Comparison of ENCODE assay signal across 8 cellular contexts in the genomic region with DNA sequence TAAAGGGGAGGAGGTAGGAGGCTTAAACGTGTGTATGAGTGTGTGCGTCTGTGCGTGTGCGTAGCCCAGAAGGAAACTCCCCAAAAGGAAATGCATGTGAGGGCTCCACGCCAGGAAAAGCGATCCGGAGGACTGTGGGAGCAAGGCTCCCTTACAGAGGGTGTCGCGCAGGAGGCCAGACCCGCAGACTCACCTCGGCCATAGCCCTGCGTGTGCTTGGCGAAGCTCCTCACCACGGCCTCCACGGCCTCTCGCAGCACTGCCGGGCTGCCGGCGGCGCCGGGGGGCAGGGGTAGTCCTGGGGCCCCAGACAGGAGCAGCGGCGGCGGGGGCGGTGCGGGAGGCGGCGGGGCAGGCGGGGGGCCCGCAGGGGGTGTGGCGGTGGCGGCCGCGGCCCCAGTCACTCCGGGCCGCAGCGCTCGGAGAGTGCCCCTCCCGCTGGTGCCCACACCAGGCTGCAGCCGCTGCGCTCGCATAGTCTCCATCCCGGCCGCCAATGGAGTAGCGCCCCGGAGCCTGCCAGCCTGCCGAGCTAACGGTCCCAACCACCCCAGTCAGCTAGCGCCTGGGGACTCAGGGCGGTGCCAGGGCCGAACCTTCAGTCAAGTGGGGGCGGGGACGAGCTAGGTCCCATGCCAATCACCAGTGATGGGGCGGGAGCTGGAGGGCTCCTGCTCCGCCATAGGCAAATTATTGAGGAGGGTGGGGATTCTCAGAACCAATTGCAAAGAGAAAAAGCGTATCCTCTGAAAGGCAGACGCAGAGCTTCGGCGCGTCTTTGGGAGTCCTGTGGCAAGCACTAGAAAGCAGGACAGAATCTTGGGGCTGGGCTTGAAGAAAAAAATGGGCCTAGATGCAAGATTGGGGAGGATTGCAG. TPM values are rescaled to one million over a fixed set of nuclear protein-coding genes. Genes with fewer than 3 reads are reported as not detected.
DNase-seq lines count a peak whose midpoint lies in the region; ATAC-seq and TF ChIP-seq lines count a peak whose summit lies in the region.

TSS of gene LIX1L (minus strand) at position 575 of the 877 bp plus-strand sequence. CDS start at position 485, 90 bp downstream.

- peak within 1 kb of the TSS; percentile 96 for H3K4me3 Mint-ChIP-seq in activated naive CD8-positive, alpha-beta T cell
- H3K4me3 Mint-ChIP-seq in glutamatergic neuron (ENCODE audit: unreplicated experiment) = peak within 1 kb of the TSS; percentile 98

- DNase-seq in GM10248 (ENCODE audit: extremely low spot score) = peak; percentile 95
- DNase-seq in NCI-H1105 (lab: John Stamatoyannopoulos, UW) = peak; percentile 96
- DNase-seq in SKM-1 treated with dmso at 0.1 percent for 144 hours (lab: John Stamatoyannopoulos, UW; ENCODE audit: unreplicated experiment) = peak; percentile 98
- DNase-seq in glutamatergic neuron = peak; percentile 93
- peak; percentile 98 for DNase-seq in osteoblast (ENCODE audit: insufficient read length, low spot score, missing footprints)
- DNase-seq in thoracic aorta (ENCODE audit: low spot score) = peak; percentile 91

- H3K4me1 Mint-ChIP-seq in activated naive CD8-positive, alpha-beta T cell (ENCODE audit: low read depth) = peaks cover 76% of the 10 kb centered on the region
- peaks cover 15% of the 10 kb centered on the region for H3K4me1 Mint-ChIP-seq in glutamatergic neuron (ENCODE audit: low read depth, unreplicated experiment)

- H3K4me2 ChIP-seq in osteoblast (ENCODE audit: insufficient read depth, low read length) = peak within 1 kb of the TSS; percentile 90

- CTCF ChIA-PET in GM10248 (lab: Yijun Ruan, JAX) = interaction anchor here (1.0 to 4.1 kb wide), 13 partner anchors 8 to 115 kb away, joined by 3 to 32 read pairs (median 6); partner anchors contain the start of genes NUDT17 and RBM8A

- no peaks in the 10 kb centered on the region for H3K36me3 Mint-ChIP-seq in activated naive CD8-positive, alpha-beta T cell
- no peaks in the 10 kb centered on the region for H3K36me3 Mint-ChIP-seq in glutamatergic neuron (ENCODE audit: unreplicated experiment)

- H3K27ac Mint-ChIP-seq in activated naive CD8-positive, alpha-beta T cell = peak within 1 kb of the TSS; percentile 98
- peak within 1 kb of the TSS; percentile 56 for H3K27ac Mint-ChIP-seq in glutamatergic neuron (ENCODE audit: unreplicated experiment)

- peak within 1 kb of the TSS; percentile 83 for H2AFZ ChIP-seq in osteoblast (ENCODE audit: low read length)

- H3K27ac ChIP-seq in osteoblast (ENCODE audit: low read depth, low read length) = peak within 1 kb of the TSS; percentile 88
- peak within 1 kb of the TSS; percentile 82 to 93 for H3K27ac ChIP-seq in thoracic aorta

- no peaks in the 10 kb centered on the region for H3K9me3 Mint-ChIP-seq in activated naive CD8-positive, alpha-beta T cell (ENCODE audit: low read depth)
- H3K9me3 Mint-ChIP-seq in glutamatergic neuron (ENCODE audit: unreplicated experiment) = peaks cover 12% of the 10 kb centered on the region

- TF ChIP-seq CTCF in GM10248 (IDR thresholded peaks at IDR 0.05; ENCODE audit: control extremely low read depth, extremely low read depth, low read depth, missing control alignments) (no peak), glutamatergic neuron (IDR thresholded peaks at IDR 0.05; ENCODE audit: partially characterized antibody, unreplicated experiment) (no peak), osteoblast (IDR thresholded peaks at IDR 0.05; ENCODE audit: extremely low read depth, low read depth, low read length) (no peak), thoracic aorta (IDR thresholded peaks at IDR 0.05) (no peak)

- peak; percentile 85 for ATAC-seq in HG02623 (IDR thresholded peaks at IDR 0.05; ENCODE audit: unreplicated experiment)
- ATAC-seq in thoracic aorta (ENCODE audit: insufficient number of reproducible peaks, low FRiP score, low read depth) = peak; percentile 65

- H3K36me3 ChIP-seq in osteoblast (ENCODE audit: insufficient read depth, low read length) (no peaks in the 10 kb centered on the region), thoracic aorta (no peaks in the 10 kb centered on the region)

- no peaks in the 10 kb centered on the region for H3K27me3 Mint-ChIP-seq in activated naive CD8-positive, alpha-beta T cell
- peaks cover 14% of the 10 kb centered on the region for H3K27me3 Mint-ChIP-seq in glutamatergic neuron (ENCODE audit: unreplicated experiment)

- no peaks in the 10 kb centered on the region for H3K9me3 ChIP-seq in osteoblast (ENCODE audit: low read depth, low read length)
- no peaks in the 10 kb centered on the region for H3K9me3 ChIP-seq in thoracic aorta

- peak within 1 kb of the TSS; percentile 80 for H3K4me3 ChIP-seq in osteoblast (ENCODE audit: insufficient read depth, low read length)
- peak within 1 kb of the TSS; percentile 85 for H3K4me3 ChIP-seq in thoracic aorta

- H3K4me1 ChIP-seq in osteoblast (ENCODE audit: insufficient read depth, low read length) = peaks cover 51% of the 10 kb centered on the region
- peaks cover 29 to 53% of the 10 kb centered on the region in 2 donors for H3K4me1 ChIP-seq in thoracic aorta (ENCODE audit: control insufficient read depth in 1 of 2, low read depth in 2 of 2)

- H3K27me3 ChIP-seq in osteoblast (ENCODE audit: insufficient read depth, low read length) (no peaks in the 10 kb centered on the region), thoracic aorta (replicated peaks; ENCODE audit: insufficient read depth) (no peaks in the 10 kb centered on the region)

- H4K20me1 ChIP-seq in osteoblast (ENCODE audit: insufficient read depth, low read length) = peaks cover 6% of the 10 kb centered on the region

- peaks cover 54% of the 10 kb centered on the region for H3K79me2 ChIP-seq in osteoblast (ENCODE audit: insufficient read depth, low read length)

- POLR2A ChIA-PET in GM10248 (lab: Yijun Ruan, JAX) = interaction anchor here (0.6 to 2.2 kb wide), 9 partner anchors 16 to 99 kb away, joined by 3 to 9 read pairs (median 4); partner anchors contain the start of genes PIAS3 and RBM8A

RNA-seq across cellular contexts. Expression of gene LIX1L, which starts in this region (rescaled TPM):
- 20.3 TPM for total RNA-seq in glutamatergic neuron (ENCODE audit: unreplicated experiment)
- 33.3 and 33.7 TPM in 2 replicates for total RNA-seq in osteoblast
- 10 to 100 TPM; 45.4 to 49.5 TPM for total RNA-seq in thoracic aorta

Comparison
In these comparisons a context has a peak if more than half of its experiments do, and no peak if none do; other contexts are left out.
1. Peak in every context shown above with its lines: DNase-seq, ATAC-seq, H3K4me3 ChIP-seq and H3K27ac ChIP-seq.